In genomic region chr19:42158926-42159325, GRCh38 we compare ENCODE assay signal across 27 cellular contexts.
"Had no signal": no experiment of that assay in that cellular context is flagged by ENCODE, and none has a peak within 500 bp of the region (broad histone marks: within the 10 kb centered on the region; RNA-seq: fewer than 3 reads in every experiment).

No MANE protein-coding gene starts in this region.

- H3K27me3 ChIP-seq: pancreas, uterus had no signal

- DNase-seq: activated CD4-positive, alpha-beta T cell treated with anti-CD3 and anti-CD28 coated beads for 48 hours; activated CD4-positive, alpha-beta T cell treated with anti-CD3 and anti-CD28 coated beads, Interleukin-2, amount 50 U/mL, for 48 hours; activated CD8-positive, alpha-beta memory T cell treated with anti-CD3 and anti-CD28 coated beads, Interleukin-2, amount 50 U/mL, for 4 hours; activated effector memory CD4-positive, alpha-beta T cell treated with anti-CD3 and anti-CD28 coated beads, Interleukin-2, amount 50 U/mL, for 16 hours; activated naive CD4-positive, alpha-beta T cell treated with anti-CD3 and anti-CD28 coated beads, Interleukin-2, amount 10 ng/mL, durations not matched to agents 7 days and 5 days; activated naive CD8-positive, alpha-beta T cell treated with anti-CD3 and anti-CD28 coated beads, Interleukin-2, amount 10 ng/mL, durations not matched to agents 7 days and 5 days; activated T-cell treated with anti-CD3 and anti-CD28 coated beads, Interleukin-2, amount 50 U/mL, for 1 hour; amygdala; caudate nucleus; foreskin melanocyte; left cardiac atrium; naive B cell; nephron progenitor cell; pancreas; psoas muscle; stimulated activated CD4-positive, alpha-beta T cell treated with anti-CD3 and anti-CD28 coated beads, Interleukin-1b, Interleukin-23, amount 100 ng/mL, for 48 hours; stimulated activated CD4-positive, alpha-beta T cell treated with anti-CD3 and anti-CD28 coated beads, Interleukin-4, amount 100 ng/mL, for 4 hours; stimulated activated CD8-positive, alpha-beta memory T cell treated with anti-CD3 and anti-CD28 coated beads, Interleukin-4, amount 100 ng/mL, for 48 hours; stimulated activated naive CD8-positive, alpha-beta T cell treated with anti-CD3 and anti-CD28 coated beads, Interleukin-15, amount 100 ng/mL, for 72 hours; substantia nigra; T-helper 17 cell; T1000; uterus; WERI-Rb-1 had no signal

- H3K36me3 ChIP-seq: esophagus muscularis mucosa, neutrophil, pancreas, uterus, WERI-Rb-1 had no signal

- H3K4me3 ChIP-seq: esophagus muscularis mucosa, pancreas, psoas muscle, smooth muscle cell, uterus had no signal

- H3K4me1 ChIP-seq: esophagus muscularis mucosa, pancreas, psoas muscle, uterus had no signal

- H3K27ac ChIP-seq: esophagus muscularis mucosa, neutrophil, pancreas, psoas muscle, uterus, WERI-Rb-1 had no signal

- H3K9me3 ChIP-seq: esophagus muscularis mucosa, neutrophil, pancreas, psoas muscle, uterus had no signal
